ENCODE assay signal across 14 cellular contexts in the genomic region with DNA sequence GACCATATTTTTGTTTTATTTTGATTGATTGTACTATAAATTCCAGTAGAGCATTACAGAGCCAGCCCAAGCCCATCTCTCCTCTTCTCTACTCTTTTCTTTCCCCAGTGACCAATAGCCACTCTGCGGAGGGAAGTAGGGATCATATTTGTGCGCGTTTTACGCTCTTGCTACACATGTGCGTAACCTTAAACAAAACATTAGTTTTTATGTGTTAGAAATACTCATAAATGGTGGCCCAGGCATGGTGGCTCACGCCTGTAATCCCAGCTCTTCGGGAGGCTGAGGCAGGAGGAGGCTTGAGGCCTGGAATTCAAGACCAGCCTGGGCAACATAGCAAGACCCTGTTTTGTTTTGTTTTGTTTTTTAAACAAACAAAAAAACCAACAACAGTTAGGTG. TPM values are rescaled to one million over a fixed set of nuclear protein-coding genes. Genes with fewer than 3 reads are reported as not detected.
DNase-seq lines count a peak whose midpoint lies in the region; ATAC-seq and TF ChIP-seq lines count a peak whose summit lies in the region.
"Had no signal": no experiment of that assay in that cellular context is flagged by ENCODE, and none has a peak within 500 bp of the region (broad histone marks: within the 10 kb centered on the region; RNA-seq: fewer than 3 reads in every experiment).

No MANE protein-coding gene starts in this region.

- H3K27ac Mint-ChIP-seq in stimulated activated naive CD8-positive, alpha-beta T cell treated with anti-CD3 and anti-CD28 coated beads, Interleukin-15, Interleukin-2, amounts not matched to agents 100 ng/mL and 50 ng/mL, for 24 hours, result peak overlapping the region; percentile 96
- peak overlapping the region; percentile 95 for H3K27ac Mint-ChIP-seq in dendritic cell treated with granulocyte-macrophage colony-stimulating factor and Interleukin-4, amounts not matched to agents 40 ng/mL and 50 ng/mL, for 4 days
- H3K27ac Mint-ChIP-seq in stimulated activated memory B cell treated with anti-CD40 and anti-IgM and Interleukin-4, amounts not matched to agents 10 μg/mL and 1 μg/mL and 100 μg/mL, for 72 hours, result peak overlapping the region; percentile 93

- intact Hi-C loops in Panc1 (cut with micrococcal nuclease; ENCODE audit: unreplicated experiment), result no loop called here
- intact Hi-C loops in dendritic cell treated with granulocyte-macrophage colony-stimulating factor and Interleukin-4, amounts not matched to agents 40 ng/mL and 50 ng/mL, for 4 days (cut with micrococcal nuclease), result loop anchor here (2.0 to 10.0 kb wide), 4 partner anchors 27 to 71 kb away; no protein-coding TSS in a partner anchor
- intact Hi-C loops in adrenal gland (cut with DNase I), result no loop called here
- intact Hi-C loops in left lung (cut with DNase I), result no loop called here

- 83 to 93% (median 88%) methylated on average over 7 of the region's 7 CpGs for WGBS in adrenal gland, 4 donors

- peaks cover 38% of the 10 kb centered on the region for H3K36me3 Mint-ChIP-seq in stimulated activated naive CD8-positive, alpha-beta T cell treated with anti-CD3 and anti-CD28 coated beads, Interleukin-15, Interleukin-2, amounts not matched to agents 100 ng/mL and 50 ng/mL, for 24 hours (ENCODE audit: low read depth)
- H3K36me3 Mint-ChIP-seq in dendritic cell treated with granulocyte-macrophage colony-stimulating factor and Interleukin-4, amounts not matched to agents 40 ng/mL and 50 ng/mL, for 4 days (ENCODE audit: low read depth), result peaks cover 39% of the 10 kb centered on the region
- H3K36me3 Mint-ChIP-seq in stimulated activated memory B cell treated with anti-CD40 and anti-IgM and Interleukin-4, amounts not matched to agents 10 μg/mL and 1 μg/mL and 100 μg/mL, for 72 hours, result peaks cover 32% of the 10 kb centered on the region

- H3K4me3 Mint-ChIP-seq in stimulated activated naive CD8-positive, alpha-beta T cell treated with anti-CD3 and anti-CD28 coated beads, Interleukin-15, Interleukin-2, amounts not matched to agents 100 ng/mL and 50 ng/mL, for 24 hours, result peak overlapping the region; percentile 83
- H3K4me3 Mint-ChIP-seq in dendritic cell treated with granulocyte-macrophage colony-stimulating factor and Interleukin-4, amounts not matched to agents 40 ng/mL and 50 ng/mL, for 4 days, result no peak overlapping the region
- H3K4me3 Mint-ChIP-seq in stimulated activated memory B cell treated with anti-CD40 and anti-IgM and Interleukin-4, amounts not matched to agents 10 μg/mL and 1 μg/mL and 100 μg/mL, for 72 hours, result no peak overlapping the region

- POLR2A ChIA-PET in Panc1 (lab: Charles Lee), result no interaction called here

- no peak for ATAC-seq in stimulated activated naive CD8-positive, alpha-beta T cell treated with anti-CD3 and anti-CD28 coated beads, Interleukin-15, Interleukin-2, amounts not matched to agents 100 U/mL and 50 U/mL, for 24 hours
- ATAC-seq in Panc1 (no peak), left lung (no peak)
- no peak for ATAC-seq in stimulated activated memory B cell treated with anti-CD40 and anti-IgM and Interleukin-4, amounts not matched to agents 10 μg/mL and 1 μg/mL and 100 μg/mL, for 72 hours

- H3K36me3 ChIP-seq in Panc1 (ENCODE audit: control insufficient read depth, insufficient read depth, low read length), result no peaks in the 10 kb centered on the region
- no peaks in the 10 kb centered on the region for H3K36me3 ChIP-seq in adrenal gland (replicated peaks in 1 of 2)
- H3K36me3 ChIP-seq in left lung, result no peaks in the 10 kb centered on the region
- H3K36me3 ChIP-seq in Peyer's patch, result peaks cover 0 to 13% (median 0%) of the 10 kb centered on the region in 3 donors

- no peak overlapping the region for H3K4me3 ChIP-seq in Panc1 (ENCODE audit: low read depth in 2 of 2, low read length in 2 of 2)
- no peak overlapping the region for H3K4me3 ChIP-seq in adrenal gland
- no peak overlapping the region for H3K4me3 ChIP-seq in left lung
- no peak overlapping the region for H3K4me3 ChIP-seq in Peyer's patch
- H3K4me3 ChIP-seq: SK-N-MC had no signal

- peaks cover 81% of the 10 kb centered on the region for H3K4me1 Mint-ChIP-seq in stimulated activated naive CD8-positive, alpha-beta T cell treated with anti-CD3 and anti-CD28 coated beads, Interleukin-15, Interleukin-2, amounts not matched to agents 100 ng/mL and 50 ng/mL, for 24 hours (ENCODE audit: low read depth)
- H3K4me1 Mint-ChIP-seq in dendritic cell treated with granulocyte-macrophage colony-stimulating factor and Interleukin-4, amounts not matched to agents 40 ng/mL and 50 ng/mL, for 4 days (ENCODE audit: low read depth), result peaks cover 50% of the 10 kb centered on the region
- peaks cover 65% of the 10 kb centered on the region for H3K4me1 Mint-ChIP-seq in stimulated activated memory B cell treated with anti-CD40 and anti-IgM and Interleukin-4, amounts not matched to agents 10 μg/mL and 1 μg/mL and 100 μg/mL, for 72 hours

- in situ Hi-C loops in Panc1 (cut with HindIII; ENCODE audit: low pct_unique_long_range_greater_than_20kb, low sequenced_read_pairs), result no loop called here

- H3K9me3 Mint-ChIP-seq in stimulated activated naive CD8-positive, alpha-beta T cell treated with anti-CD3 and anti-CD28 coated beads, Interleukin-15, Interleukin-2, amounts not matched to agents 100 ng/mL and 50 ng/mL, for 24 hours, result no peaks in the 10 kb centered on the region
- peaks cover 10% of the 10 kb centered on the region for H3K9me3 Mint-ChIP-seq in dendritic cell treated with granulocyte-macrophage colony-stimulating factor and Interleukin-4, amounts not matched to agents 40 ng/mL and 50 ng/mL, for 4 days
- H3K9me3 Mint-ChIP-seq in stimulated activated memory B cell treated with anti-CD40 and anti-IgM and Interleukin-4, amounts not matched to agents 10 μg/mL and 1 μg/mL and 100 μg/mL, for 72 hours, result peaks cover 5% of the 10 kb centered on the region

- no peaks in the 10 kb centered on the region for H3K27me3 Mint-ChIP-seq in stimulated activated naive CD8-positive, alpha-beta T cell treated with anti-CD3 and anti-CD28 coated beads, Interleukin-15, Interleukin-2, amounts not matched to agents 100 ng/mL and 50 ng/mL, for 24 hours
- H3K27me3 Mint-ChIP-seq in dendritic cell treated with granulocyte-macrophage colony-stimulating factor and Interleukin-4, amounts not matched to agents 40 ng/mL and 50 ng/mL, for 4 days, result no peaks in the 10 kb centered on the region
- H3K27me3 Mint-ChIP-seq in stimulated activated memory B cell treated with anti-CD40 and anti-IgM and Interleukin-4, amounts not matched to agents 10 μg/mL and 1 μg/mL and 100 μg/mL, for 72 hours, result no peaks in the 10 kb centered on the region

- CTCF ChIA-PET in Panc1 (lab: Charles Lee), result no interaction called here

- BruUV-seq in Panc1 (replicated peaks; lab: Mats Ljungman, UMichigan), result no TSS peak

- H3K9me3 ChIP-seq in Panc1 (ENCODE audit: control insufficient read depth, insufficient read depth, low read depth, low read length), result peaks cover 6% of the 10 kb centered on the region; the same call in 1 of the 2 replicates
- peaks cover 0 to 5% (median 0%) of the 10 kb centered on the region in 3 donors for H3K9me3 ChIP-seq in adrenal gland (replicated peaks in 1 of 3)
- H3K9me3 ChIP-seq in left lung, result peaks cover 0 to 8% of the 10 kb centered on the region in 2 donors
- H3K9me3 ChIP-seq in Peyer's patch, result no peaks in the 10 kb centered on the region

- H3K4me1 ChIP-seq in Panc1 (ENCODE audit: control insufficient read depth, insufficient read depth, low read length) (peaks cover 85% of the 10 kb centered on the region), adrenal gland (replicated peaks in 1 of 2) (peaks cover 28 to 36% of the 10 kb centered on the region in 2 donors), left lung (peaks cover 24 to 47% of the 10 kb centered on the region in 2 donors), Peyer's patch (peaks cover 10 to 37% (median 29%) of the 10 kb centered on the region in 4 donors)

- no peak for DNase-seq in stimulated activated naive CD8-positive, alpha-beta T cell treated with anti-CD3 and anti-CD28 coated beads, Interleukin-15, Interleukin-2, amounts not matched to agents 100 U/mL and 50 U/mL, for 24 hours
- DNase-seq in Panc1 (ENCODE audit: low read depth, low spot score), result no peak
- DNase-seq in adrenal gland, result no peak
- DNase-seq in left lung, result no peak
- DNase-seq in Peyer's patch, result no peak
- DNase-seq: Karpas-422, NCI-H1105 treated with DMSO at 0.1 percent for 48 hours, NCI-H2107, NCI-H2227 treated with DMSO at 0.1 percent for 48 hours, Right ventricle myocardium superior had no signal

- H3K27ac ChIP-seq in Panc1 (ENCODE audit: low read length), result peak overlapping the region; percentile 99
- H3K27ac ChIP-seq in adrenal gland, result no peak overlapping the region
- no peak overlapping the region for H3K27ac ChIP-seq in left lung
- H3K27ac ChIP-seq in Peyer's patch, result no peak overlapping the region
- H3K27ac ChIP-seq: SK-N-MC had no signal

- no peak for TF ChIP-seq CTCF in Panc1 (IDR thresholded peaks at IDR 0.05)
- no peak for TF ChIP-seq CTCF in adrenal gland (IDR thresholded peaks at IDR 0.05)
- TF ChIP-seq CTCF in left lung (IDR thresholded peaks at IDR 0.05), result no peak
- no peak for TF ChIP-seq CTCF in Peyer's patch (IDR thresholded peaks at IDR 0.05)

- no peaks in the 10 kb centered on the region for H3K27me3 ChIP-seq in Panc1 (ENCODE audit: control insufficient read depth, insufficient read depth, low read length)
- H3K27me3 ChIP-seq in adrenal gland, result no peaks in the 10 kb centered on the region
- H3K27me3 ChIP-seq in left lung, result no peaks in the 10 kb centered on the region
- no peaks in the 10 kb centered on the region for H3K27me3 ChIP-seq in Peyer's patch

- TF ChIP-seq POLR2A in adrenal gland (IDR thresholded peaks at IDR 0.05), result no peak
- TF ChIP-seq POLR2A in Peyer's patch (IDR thresholded peaks at IDR 0.05), result no peak

RNA-seq across cellular contexts. Expression of gene HPCAL1, which starts 31.3 kb away (rescaled TPM):
- total RNA-seq in Panc1 (2021; ENCODE audit: unreplicated experiment) (234 TPM), adrenal gland (100 to 1,000 TPM in 1 of 8 donors, 10 to 100 TPM in 7; 49.9 to 118 (median 78.3) TPM), left lung (100 to 1,000 TPM; 107 to 108 TPM), Peyer's patch (100 to 1,000 TPM; 123 to 270 (median 156) TPM)
- 556 TPM for polyA plus RNA-seq in Panc1 (2012; ENCODE audit: insufficient read length)
- polyA plus RNA-seq in adrenal gland, result 10 to 100 TPM; 43.0 to 58.2 (median 45.9) TPM
